2 cellular contexts compared by ENCODE assay signal in genomic region chr2:75558786-75559428, GRCh38.
TF ChIP-seq lines count a peak whose summit lies in the region.

No MANE protein-coding gene starts in this region.

TF ChIP-seq in IMR-90, 13 proteins besides CTCF, POLR2A, EP300 and RAD21:
- TF ChIP-seq CEBPB (IDR thresholded peaks at IDR 0.05; ENCODE audit: low read depth, low read length) (peak; percentile 93), SMC3 (IDR thresholded peaks at IDR 0.05; ENCODE audit: low read depth, low read length) (no peak)
TF ChIP-seq in IMR-90: peak in this region for 1.

TF ChIP-seq in endothelial cell of umbilical vein, 7 proteins besides CTCF, POLR2A, EP300 and RAD21:
- TF ChIP-seq JUN (IDR thresholded peaks at IDR 0.05; ENCODE audit: borderline replicate concordance, insufficient read depth, insufficient read length, low read depth), result no peak
